8 cellular contexts compared by ENCODE assay signal in the genomic region with DNA sequence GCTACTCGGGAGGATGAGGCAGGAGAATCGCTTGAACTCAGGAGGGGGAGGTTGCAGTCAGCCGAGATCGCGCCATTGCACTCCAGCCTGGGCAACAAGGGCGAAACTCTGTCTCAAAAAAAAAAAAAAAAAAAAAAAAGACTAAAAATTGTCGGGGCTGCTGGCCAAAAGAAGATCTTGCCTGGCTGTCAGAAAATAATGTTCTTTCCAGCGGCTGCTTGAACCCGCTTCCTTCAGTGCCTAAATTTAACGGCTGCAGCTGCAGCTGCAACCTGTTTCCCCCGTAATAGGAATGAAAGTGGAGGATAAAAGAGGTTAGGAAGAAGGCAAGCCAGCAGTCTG. TPM values are rescaled to one million over a fixed set of nuclear protein-coding genes. Genes with fewer than 3 reads are reported as not detected.
DNase-seq lines count a peak whose midpoint lies in the region; ATAC-seq, FAIRE-seq and TF ChIP-seq lines count a peak whose summit lies in the region.
"Not testable (repeated sequence)": the region's sequence is repeated elsewhere in the genome, so short reads cannot be mapped to it uniquely, and the experiment has no call there.

No MANE protein-coding gene starts in this region.

- in situ Hi-C loops in K562 (cut with MboI) = not testable (repeated sequence)

- H3K27ac Mint-ChIP-seq in CD4-positive, alpha-beta memory T cell = peak overlapping the region; percentile 96 to 99 (median 98)
- H3K27ac Mint-ChIP-seq in WTC11 = peak overlapping the region; percentile 98

- H3K9me3 Mint-ChIP-seq in CD4-positive, alpha-beta memory T cell; WTC11: not testable (repeated sequence)

- H3K9ac ChIP-seq in KMS-11 (peak overlapping the region; percentile 88; the same call in 1 of the 2 replicates), K562 (ENCODE audit: insufficient read depth in 1 of 2, low read depth in 2 of 2, low read length in 2 of 2) (peak overlapping the region; percentile 23 to 93; a peak in 3 of 4 replicates)

- TF ChIP-seq EP300 in K562 (IDR thresholded peaks at IDR 0.05; ENCODE audit: low read length) = not testable (repeated sequence)

- H3K36me3 ChIP-seq in CD4-positive, alpha-beta memory T cell (ENCODE audit: insufficient read depth, low read length); KMS-11 (ENCODE audit: insufficient read depth); esophagus squamous epithelium; left lung; neutrophil: not testable (repeated sequence)
- H3K36me3 ChIP-seq in K562 (ENCODE audit: control insufficient read depth, insufficient read depth, low read length) = peaks cover 16% of the 10 kb centered on the region; the same call in 1 of the 3 replicates

- POLR2A ChIA-PET in CD4-positive, alpha-beta memory T cell (lab: Charles Lee; ENCODE audit: partially characterized antibody) = interaction anchor here (0.5 to 7.6 kb wide), 23 partner anchors 9 to 752 kb away, joined by 3 to 167 read pairs (median 5); a partner anchor contains a TSS
- POLR2A ChIA-PET in WTC11 (lab: Charles Lee) = interaction anchor here (0.6 to 1.5 kb wide), 9 partner anchors 9 to 534 kb away, joined by 3 to 19 read pairs (median 5); a partner anchor contains a TSS
- POLR2A ChIA-PET in K562 (lab: Yijun Ruan, JAX) = interaction anchor here (0.5 to 1.9 kb wide), 10 partner anchors 9 to 309 kb away, joined by 3 to 24 read pairs (median 6); a partner anchor contains a TSS

- H3K27ac ChIP-seq in CD4-positive, alpha-beta memory T cell (ENCODE audit: low read depth, low read length) = peak overlapping the region; percentile 97
- H3K27ac ChIP-seq in KMS-11 (peak overlapping the region; percentile 89), K562 (ENCODE audit: extremely low read depth, low read depth, low read length) (peak overlapping the region; percentile 88), esophagus squamous epithelium (peak overlapping the region; percentile 90 to 97 (median 94)), left lung (peak overlapping the region; percentile 87 to 88), neutrophil (peak overlapping the region; percentile 92), temporal lobe (ENCODE audit: low read depth, low read length) (peak overlapping the region; percentile 91)

- WGBS in K562 (ENCODE audit: insufficient coverage, low coverage, missing lambda C conversion rate) = 7% methylated on average over 5 of the region's 11 CpGs
- 0 to 1% methylated on average over 8 to 11 of the region's 11 CpGs for WGBS in esophagus squamous epithelium, 2 donors

- peak overlapping the region; percentile 73; the same call in 1 of the 2 replicates for H3K4me2 ChIP-seq in KMS-11
- peak overlapping the region; percentile 92 for H3K4me2 ChIP-seq in K562 (ENCODE audit: insufficient read depth, low read length)

- DNase-seq in CD4-positive, alpha-beta memory T cell; WTC11 (ENCODE audit: low spot score); K562 (ENCODE audit: extremely low read depth in 1 of 4, low spot score in 3 of 4); esophagus squamous epithelium (lab: John Stamatoyannopoulos, UW); left lung: not testable (repeated sequence)

- H3K4me3 ChIP-seq in CD4-positive, alpha-beta memory T cell (ENCODE audit: low read length in 2 of 2) = peak overlapping the region; percentile 77 to 81
- H3K4me3 ChIP-seq in KMS-11 (IDR thresholded peaks at IDR 0.05; ENCODE audit: insufficient read depth, low read depth, low read length) = not testable (repeated sequence)
- H3K4me3 ChIP-seq in K562 = peak overlapping the region; percentile 79
- H3K4me3 ChIP-seq in esophagus squamous epithelium = peak overlapping the region; percentile 72 to 83 (median 78)
- H3K4me3 ChIP-seq in left lung = peak overlapping the region; percentile 51 to 88
- peak overlapping the region; percentile 81 to 86 for H3K4me3 ChIP-seq in neutrophil (ENCODE audit: low read depth in 1 of 2, low read length in 1 of 2)

- intact Hi-C loops in CD4-positive, alpha-beta memory T cell (cut with micrococcal nuclease) = loop anchor here (1.0 to 5.0 kb wide), 6 partner anchors 113 to 536 kb away; a partner anchor contains a TSS
- intact Hi-C loops in K562 (cut with micrococcal nuclease) = loop anchor here (5.0 kb wide), 2 partner anchors 76 to 111 kb away; a partner anchor contains a TSS
- intact Hi-C loops in esophagus squamous epithelium (cut with DNase I); left lung (cut with DNase I): not testable (repeated sequence)

- not testable (repeated sequence) for H3K27me3 ChIP-seq in CD4-positive, alpha-beta memory T cell (ENCODE audit: insufficient read depth, low read length); KMS-11 (ENCODE audit: insufficient read depth, low read depth); K562 (ENCODE audit: control insufficient read depth in 2 of 2, insufficient read depth in 2 of 2, low read length in 2 of 2); esophagus squamous epithelium; left lung; neutrophil

- H3K36me3 Mint-ChIP-seq in CD4-positive, alpha-beta memory T cell = peaks cover 4 to 15% of the 10 kb centered on the region in 2 donors
- H3K36me3 Mint-ChIP-seq in WTC11 = not testable (repeated sequence)

- not testable (repeated sequence) for TF ChIP-seq CTCF in KMS-11 (conservative IDR thresholded peaks at IDR 0.05; ENCODE audit: low read depth, low read length); WTC11 (IDR thresholded peaks at IDR 0.05); K562 (IDR thresholded peaks at IDR 0.05 in 2 of 3, conservative IDR thresholded peaks at IDR 0.05 in 1 of 3; ENCODE audit: insufficient read depth in 2 of 3, low read depth in 1 of 3, low read length in 3 of 3); esophagus squamous epithelium (IDR thresholded peaks at IDR 0.05); left lung (IDR thresholded peaks at IDR 0.05); neutrophil (IDR thresholded peaks at IDR 0.05)

- TSS peak; percentile 99 for BruUV-seq in K562 (replicated peaks; lab: Mats Ljungman, UMichigan)

- peak overlapping the region; percentile 93 to 99 (median 98) for H3K4me3 Mint-ChIP-seq in CD4-positive, alpha-beta memory T cell
- H3K4me3 Mint-ChIP-seq in WTC11 = peak overlapping the region; percentile 100

- CTCF ChIA-PET in CD4-positive, alpha-beta memory T cell (lab: Charles Lee; ENCODE audit: partially characterized antibody) = interaction anchor here (0.9 to 2.4 kb wide), 12 partner anchors 8 to 150 kb away, joined by 3 to 17 read pairs (median 4); a partner anchor contains a TSS
- CTCF ChIA-PET in WTC11 (lab: Charles Lee) = interaction anchor here (0.7 to 2.6 kb wide), 10 partner anchors 14 to 251 kb away, joined by 3 to 20 read pairs (median 4); a partner anchor contains a TSS
- CTCF ChIA-PET in K562 (lab: Yijun Ruan, JAX; ENCODE audit: low intra/inter-chr PET ratio) = not testable (repeated sequence)

- H3K79me2 ChIP-seq in KMS-11 (ENCODE audit: insufficient read depth, low read depth) (peaks cover 44% of the 10 kb centered on the region), K562 (ENCODE audit: control insufficient read depth, insufficient read depth, low read length) (peaks cover 46% of the 10 kb centered on the region)

- not testable (repeated sequence) for TF ChIP-seq POLR2A in K562 (conservative IDR thresholded peaks at IDR 0.05); esophagus squamous epithelium (IDR thresholded peaks at IDR 0.05)

- H3K27me3 Mint-ChIP-seq in CD4-positive, alpha-beta memory T cell; WTC11 (ENCODE audit: low read depth): not testable (repeated sequence)

- H2AFZ ChIP-seq in KMS-11 (ENCODE audit: low read depth) (peak overlapping the region; percentile 43; the same call in 1 of the 2 replicates), K562 (ENCODE audit: low read depth, low read length) (peak overlapping the region; percentile 96)

- peaks cover 49% of the 10 kb centered on the region for H3K4me1 ChIP-seq in CD4-positive, alpha-beta memory T cell (ENCODE audit: insufficient read depth, low read length)
- H3K4me1 ChIP-seq in KMS-11 (ENCODE audit: low read depth, poor library complexity, severe bottlenecking) (peaks cover 28% of the 10 kb centered on the region), K562 (replicated peaks in 1 of 2; ENCODE audit: control insufficient read depth in 2 of 2, insufficient read depth in 2 of 2, low read length in 2 of 2) (peaks cover 9 to 12% of the 10 kb centered on the region in 2 experiments; a peak in 4 of 5 replicates), esophagus squamous epithelium (peaks cover 27 to 63% (median 29%) of the 10 kb centered on the region in 3 donors), left lung (peaks cover 19 to 68% of the 10 kb centered on the region in 2 donors), neutrophil (ENCODE audit: control insufficient read depth in 1 of 2, insufficient read depth in 1 of 2, low read depth in 1 of 2, low read length in 1 of 2) (peaks cover 59 to 61% of the 10 kb centered on the region in 2 experiments)

- TF ChIP-seq RAD21 in K562 (CRISPR knock-in tag; conservative IDR thresholded peaks at IDR 0.05 in 1 of 2, IDR thresholded peaks at IDR 0.05 in 1 of 2) = not testable (repeated sequence)

- H3K4me1 Mint-ChIP-seq in CD4-positive, alpha-beta memory T cell = peaks cover 32 to 65% (median 46%) of the 10 kb centered on the region in 4 donors
- H3K4me1 Mint-ChIP-seq in WTC11 = peaks cover 22% of the 10 kb centered on the region

- not testable (repeated sequence) for H3K9me1 ChIP-seq in K562 (ENCODE audit: control insufficient read depth, insufficient read depth, low read length)

- H4K20me1 ChIP-seq in KMS-11 (ENCODE audit: insufficient read depth); K562 (replicated peaks; ENCODE audit: control insufficient read depth, insufficient read depth, low read length): not testable (repeated sequence)

- not testable (repeated sequence) for ATAC-seq in WTC11, K562, left lung

- not testable (repeated sequence) for FAIRE-seq in K562 (lab: Jason Lieb, UNC)

- H3K9me3 ChIP-seq in CD4-positive, alpha-beta memory T cell (ENCODE audit: control insufficient read depth in 1 of 2, low read length in 2 of 2); K562 (replicated peaks; ENCODE audit: control insufficient read depth, insufficient read depth, low read depth, low read length); esophagus squamous epithelium; left lung; neutrophil: not testable (repeated sequence)

RNA-seq across cellular contexts. Expression of a gene that starts 0.5 kb away (rescaled TPM):
- total RNA-seq in CD4-positive, alpha-beta memory T cell = 10 to 100 TPM; 84.6 to 86.2 TPM
- 100 to 1,000 TPM; 329 to 413 TPM for polyA plus RNA-seq in CD4-positive, alpha-beta memory T cell
- total RNA-seq in WTC11 (2021) (197 to 215 TPM (median 210 TPM) in 3 replicates), K562 (2014; rRNA removed) (164 and 210 TPM in 2 replicates), K562 (2014; rRNA removed; fragmentation: Illumina TruSeq; extraction: Trizol) (234 and 271 TPM in 2 replicates), K562 (2015; rRNA removed; fragmentation: Illumina TruSeq; extraction: Trizol) (279 and 288 TPM in 2 replicates), K562 (2021) (258 and 274 TPM in 2 replicates), esophagus squamous epithelium (100 to 1,000 TPM in 3 of 4 donors, 10 to 100 TPM in 1; 95.6 to 244 (median 169) TPM), left lung (100 to 1,000 TPM; 139 to 258 TPM), temporal lobe (136 TPM)
- 38.7 and 60.7 TPM in 2 replicates for total RNA-seq in K562 (2011; cell fraction: chromatin; rRNA removed; ENCODE audit: low replicate concordance)
- 47.8 and 50.5 TPM in 2 replicates for total RNA-seq in K562 (2011; cell fraction: nucleolus; rRNA removed)
- 58.6 and 80.4 TPM in 2 replicates for total RNA-seq in K562 (2011; cell fraction: nucleoplasm; rRNA removed)
- polyA plus RNA-seq in K562 (2011; rRNA removed) (318 and 452 TPM in 2 replicates), K562 (2014; fragmentation: Illumina TruSeq; extraction: Trizol) (292 and 301 TPM in 2 replicates), K562 (2014; fragmentation: Nextera tagmentation; extraction: Ambion mirVana) (100 to 1,000 TPM; 922 to 952 TPM), K562 (2014; rRNA removed) (274 and 283 TPM in 2 replicates)
- 167 and 229 TPM in 2 replicates for polyA plus RNA-seq in K562 (2011; cell fraction: cytosol; rRNA removed)
- 54.4 and 95.7 TPM in 2 replicates for polyA plus RNA-seq in K562 (2011; cell fraction: nucleus; rRNA removed)
- polyA plus RNA-seq in K562 (2012) = 203 and 288 TPM in 2 replicates
- 166 and 169 TPM in 2 replicates for polyA minus RNA-seq in K562 (2011; rRNA and poly(A)+ RNA removed)
- 78.1 and 98.1 TPM in 2 replicates for polyA minus RNA-seq in K562 (2011; cell fraction: cytosol; rRNA and poly(A)+ RNA removed)
- polyA minus RNA-seq in K562 (2011; cell fraction: nucleus; rRNA and poly(A)+ RNA removed) = 17.6 and 42.8 TPM in 2 replicates
